Comparison of ENCODE assay signal across 8 cellular contexts in the genomic region with DNA sequence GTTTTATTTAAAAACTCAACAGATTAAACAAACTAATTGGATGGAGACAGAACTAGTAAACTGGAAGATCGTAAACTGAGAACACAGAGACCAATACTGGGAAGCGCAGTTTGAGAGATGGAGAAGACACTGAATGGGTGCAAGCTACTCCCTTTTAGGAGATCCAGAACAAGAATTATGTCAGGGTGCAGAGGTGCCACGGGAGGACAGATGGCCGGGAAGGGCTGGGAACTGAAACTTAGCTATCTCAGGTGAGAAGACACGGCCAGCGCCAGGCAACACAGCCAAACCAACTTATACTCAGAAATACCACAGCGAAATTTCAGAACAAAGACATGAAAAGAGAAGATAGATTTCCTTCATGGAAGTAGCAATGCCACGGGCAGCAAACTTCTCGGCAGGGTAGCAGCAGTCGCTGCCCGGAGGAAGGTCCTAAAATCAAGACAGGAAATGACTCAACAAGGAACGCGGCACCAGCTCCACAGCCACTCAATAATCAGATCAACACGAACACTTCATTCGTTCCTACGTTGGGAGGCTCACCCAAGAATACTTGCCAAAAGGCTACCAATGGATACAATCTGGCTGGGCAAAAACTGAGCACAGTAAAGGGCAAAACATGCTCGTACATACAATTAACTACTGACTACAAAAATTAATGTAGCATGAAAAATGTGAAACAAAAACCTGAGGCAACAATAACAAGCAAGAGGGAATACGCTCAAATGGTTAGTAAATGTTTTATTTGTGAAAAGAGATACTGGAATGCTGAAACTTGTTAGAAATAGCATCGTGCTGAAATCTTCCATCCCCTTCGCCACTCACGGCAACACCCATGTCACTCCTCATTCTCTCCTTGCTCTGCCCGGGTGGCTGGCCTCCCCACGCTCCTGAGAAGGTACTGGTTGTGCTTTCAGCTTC. TPM values are rescaled to one million over a fixed set of nuclear protein-coding genes. Genes with fewer than 3 reads are reported as not detected.
DNase-seq lines count a peak whose midpoint lies in the region; ATAC-seq lines count a peak whose summit lies in the region.

No MANE protein-coding gene starts in this region.

- peak overlapping the region; percentile 94 for H3K27ac Mint-ChIP-seq in activated T-cell treated with anti-CD3 and anti-CD28 coated beads, Interleukin-2, amount 50 U/mL, for 72 hours
- H3K27ac Mint-ChIP-seq in immature natural killer cell = peak overlapping the region; percentile 78 to 94 (median 80)

- DNase-seq in ELF-1 (ENCODE audit: low read depth, low spot score) = peak; percentile 37
- peak; percentile 55 to 62 for DNase-seq in Kasumi-1 (lab: John Stamatoyannopoulos, UW)
- DNase-seq in activated T-cell treated with anti-CD3 and anti-CD28 coated beads, Interleukin-2, amount 50 U/mL, for 72 hours = peak; percentile 49 to 53
- DNase-seq in immature natural killer cell = no peak
- peak; percentile 20 for DNase-seq in stimulated activated naive CD4-positive, alpha-beta T cell treated with Interleukin-2 at 50 U/mL for 16 hours (lab: John Stamatoyannopoulos, UW)
- no peak for DNase-seq in left lobe of liver (ENCODE audit: low spot score)
- DNase-seq in amniotic stem cell (lab: John Stamatoyannopoulos, UW) = no peak

- peaks cover 64% of the 10 kb centered on the region for H3K4me1 Mint-ChIP-seq in activated T-cell treated with anti-CD3 and anti-CD28 coated beads, Interleukin-2, amount 50 U/mL, for 72 hours (ENCODE audit: low read depth)
- peaks cover 51 to 79% of the 10 kb centered on the region in 2 donors for H3K4me1 Mint-ChIP-seq in immature natural killer cell

- H3K4me3 Mint-ChIP-seq in activated T-cell treated with anti-CD3 and anti-CD28 coated beads, Interleukin-2, amount 50 U/mL, for 72 hours = peak overlapping the region; percentile 90 to 98
- H3K4me3 Mint-ChIP-seq in immature natural killer cell = peak overlapping the region; percentile 84 to 93 (median 91)

- H3K27me3 Mint-ChIP-seq in activated T-cell treated with anti-CD3 and anti-CD28 coated beads, Interleukin-2, amount 50 U/mL, for 72 hours (ENCODE audit: low read depth) = no peaks in the 10 kb centered on the region
- H3K27me3 Mint-ChIP-seq in immature natural killer cell (ENCODE audit: low read depth in 3 of 3) = peaks cover 22 to 31% (median 29%) of the 10 kb centered on the region in 3 donors

- no peaks in the 10 kb centered on the region for H3K9me3 Mint-ChIP-seq in activated T-cell treated with anti-CD3 and anti-CD28 coated beads, Interleukin-2, amount 50 U/mL, for 72 hours
- H3K9me3 Mint-ChIP-seq in immature natural killer cell = peaks cover 0 to 1% (median 0%) of the 10 kb centered on the region in 6 donors

- ATAC-seq in activated T-cell treated with anti-CD3 and anti-CD28 coated beads, Interleukin-2, amount 50 U/mL, for 72 hours (replicated peaks in 1 of 2) = peak; percentile 24 to 38
- no peak for ATAC-seq in left lobe of liver
- no peak for ATAC-seq in HG03025 (IDR thresholded peaks at IDR 0.05; ENCODE audit: low FRiP score, unreplicated experiment)

- H3K36me3 Mint-ChIP-seq in activated T-cell treated with anti-CD3 and anti-CD28 coated beads, Interleukin-2, amount 50 U/mL, for 72 hours (ENCODE audit: insufficient read depth in 2 of 2) = peaks cover 14 to 35% of the 10 kb centered on the region in 2 donors
- peaks cover 5 to 8% (median 8%) of the 10 kb centered on the region in 3 donors for H3K36me3 Mint-ChIP-seq in immature natural killer cell

RNA-seq across cellular contexts. Expression of gene LRRC27, which starts 2.2 kb away (rescaled TPM):
- total RNA-seq in activated T-cell treated with anti-CD3 and anti-CD28 coated beads, Interleukin-2, amount 50 U/mL, for 72 hours = 1 to 10 TPM; 4.8 to 5.3 TPM
- polyA plus RNA-seq in immature natural killer cell = 1 to 10 TPM; 3.8 to 8.5 (median 8.2) TPM
- 3.4 TPM for total RNA-seq in left lobe of liver

RNA-seq across cellular contexts. Expression of gene STK32C, which starts 22.1 kb away (rescaled TPM):
- total RNA-seq in activated T-cell treated with anti-CD3 and anti-CD28 coated beads, Interleukin-2, amount 50 U/mL, for 72 hours = 10 to 100 TPM; 17.2 to 22.7 TPM
- polyA plus RNA-seq in immature natural killer cell = 10 to 100 TPM in 2 of 3 donors, 1 to 10 TPM in 1; 6.3 to 14.2 (median 13.7) TPM
- 3.3 TPM for total RNA-seq in left lobe of liver

Comparison
In these comparisons a context has a peak if more than half of its experiments do, and no peak if none do; other contexts are left out.
1. DNase-seq: peak in ELF-1 (single experiment), Kasumi-1 (2 of 2), activated T-cell treated with anti-CD3 and anti-CD28 coated beads, Interleukin-2, amount 50 U/mL, for 72 hours (2 of 2) and stimulated activated naive CD4-positive, alpha-beta T cell treated with Interleukin-2 at 50 U/mL for 16 hours (single experiment); none in immature natural killer cell (0 of 3), left lobe of liver (single experiment) and amniotic stem cell (single experiment).
2. ATAC-seq: peak in activated T-cell treated with anti-CD3 and anti-CD28 coated beads, Interleukin-2, amount 50 U/mL, for 72 hours (2 of 2); none in left lobe of liver (single experiment) and HG03025 (single experiment).